ENCODE assay signal across 10 cellular contexts in the genomic region with DNA sequence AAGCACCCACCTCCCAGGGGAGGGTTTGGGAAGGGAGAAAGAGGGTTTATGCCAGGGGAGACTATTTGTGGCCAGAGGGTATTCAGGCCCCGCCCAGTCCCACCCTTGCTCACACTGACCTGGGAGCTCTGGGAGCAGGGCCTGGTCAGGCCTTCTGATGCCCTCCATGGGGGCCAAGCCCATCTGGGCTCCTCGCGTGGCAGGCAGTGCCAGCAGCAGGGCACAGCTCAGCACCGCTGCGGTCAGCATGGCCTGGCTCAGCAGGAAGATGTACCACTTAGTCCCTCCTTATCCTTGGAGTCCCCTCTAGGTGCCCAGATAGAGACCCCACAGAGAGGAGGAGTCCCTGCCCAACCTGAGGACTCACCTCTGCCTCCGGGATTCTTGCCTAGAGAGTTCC. TPM values are rescaled to one million over a fixed set of nuclear protein-coding genes. Genes with fewer than 3 reads are reported as not detected.
DNase-seq lines count a peak whose midpoint lies in the region; ATAC-seq and TF ChIP-seq lines count a peak whose summit lies in the region.
"Had no signal": no experiment of that assay in that cellular context is flagged by ENCODE, and none has a peak within 500 bp of the region (broad histone marks: within the 10 kb centered on the region; RNA-seq: fewer than 3 reads in every experiment).

A gene with protein sequence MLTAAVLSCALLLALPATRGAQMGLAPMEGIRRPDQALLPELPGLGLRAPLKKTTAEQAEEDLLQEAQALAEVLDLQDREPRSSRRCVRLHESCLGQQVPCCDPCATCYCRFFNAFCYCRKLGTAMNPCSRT (minus strand): TSS at position 398 of the 400 bp plus-strand sequence. CDS start 149 bp downstream, at position 249.

- H3K4me1 ChIP-seq in esophagus muscularis mucosa (peaks cover 32 to 52% (median 44%) of the 10 kb centered on the region in 4 donors), gastrocnemius medialis (peaks cover 21 to 32% of the 10 kb centered on the region in 2 donors), thyroid gland (peaks cover 17 to 30% of the 10 kb centered on the region in 2 donors)

- peak within 1 kb of the TSS; percentile 69 for H3K4me2 ChIP-seq in SU-DHL-6 (ENCODE audit: low read depth, low read length, poor library complexity, severe bottlenecking)

- ATAC-seq in gastrocnemius medialis, result no peak
- ATAC-seq: foreskin keratinocyte had no signal

- no peak for TF ChIP-seq EP300 in esophagus muscularis mucosa (IDR thresholded peaks at IDR 0.05)

- DNase-seq in esophagus muscularis mucosa (ENCODE audit: extremely low spot score), result no peak
- no peak for DNase-seq in gastrocnemius medialis
- no peak for DNase-seq in OCI-M2 (lab: John Stamatoyannopoulos, UW; ENCODE audit: unreplicated experiment)
- no peak for DNase-seq in NCI-H1048 (lab: John Stamatoyannopoulos, UW)
- DNase-seq in thyroid gland, result no peak
- DNase-seq: foreskin keratinocyte, NCI-H2029 had no signal

- in situ Hi-C loops in gastrocnemius medialis (cut with MboI; ENCODE audit: low sequenced_read_pairs in 4 of 4), result loop anchor here in 1 of 4 donors (5.0 kb wide), 1 partner anchor 34 kb away; no protein-coding TSS in a partner anchor

- H3K27me3 ChIP-seq in SU-DHL-6 (ENCODE audit: low read length), result no peaks in the 10 kb centered on the region
- H3K27me3 ChIP-seq in esophagus muscularis mucosa, result no peaks in the 10 kb centered on the region
- H3K27me3 ChIP-seq in gastrocnemius medialis, result no peaks in the 10 kb centered on the region
- no peaks in the 10 kb centered on the region for H3K27me3 ChIP-seq in thyroid gland
- H3K27me3 ChIP-seq: foreskin keratinocyte, ovary had no signal

- TF ChIP-seq CTCF in SU-DHL-6 (IDR thresholded peaks at IDR 0.05; ENCODE audit: insufficient read depth, low read length, poor library complexity, severe bottlenecking), result no peak
- no peak for TF ChIP-seq CTCF in esophagus muscularis mucosa (IDR thresholded peaks at IDR 0.05)
- no peak for TF ChIP-seq CTCF in gastrocnemius medialis (IDR thresholded peaks at IDR 0.05 in 4 of 5, conservative IDR thresholded peaks at IDR 0.05 in 1 of 5)
- no peak for TF ChIP-seq CTCF in thyroid gland (IDR thresholded peaks at IDR 0.05)

- peak within 1 kb of the TSS; percentile 81; the same call in 1 of the 2 replicates for H3K4me3 ChIP-seq in GM08714 (ENCODE audit: low read length)
- peak within 1 kb of the TSS; percentile 69 for H3K4me3 ChIP-seq in SU-DHL-6 (ENCODE audit: insufficient read depth, low read length, poor library complexity, severe bottlenecking)
- H3K4me3 ChIP-seq in esophagus muscularis mucosa, result peak within 1 kb of the TSS in 3 of 4 donors; percentile 85 to 97 (median 87)
- no peak within 1 kb of the TSS for H3K4me3 ChIP-seq in gastrocnemius medialis
- H3K4me3 ChIP-seq in thyroid gland (replicated peaks in 1 of 3), result no peak within 1 kb of the TSS

- H4K20me1 ChIP-seq in SU-DHL-6 (ENCODE audit: low read depth, low read length), result no peaks in the 10 kb centered on the region

- peak within 1 kb of the TSS; percentile 81 for H3K27ac ChIP-seq in SU-DHL-6 (ENCODE audit: low read depth, low read length)
- peak within 1 kb of the TSS; percentile 92 to 97 (median 95) for H3K27ac ChIP-seq in esophagus muscularis mucosa (replicated peaks in 1 of 4)
- peak within 1 kb of the TSS in 3 of 4 donors; percentile 86 to 97 (median 95) for H3K27ac ChIP-seq in gastrocnemius medialis
- H3K27ac ChIP-seq in thyroid gland, result peak within 1 kb of the TSS in 1 of 3 donors; percentile 18
- H3K27ac ChIP-seq: foreskin keratinocyte had no signal

- H3K36me3 ChIP-seq in SU-DHL-6 (ENCODE audit: low read length) (no peaks in the 10 kb centered on the region), esophagus muscularis mucosa (peaks cover 0 to 17% (median 16%) of the 10 kb centered on the region in 4 donors), gastrocnemius medialis (no peaks in the 10 kb centered on the region), thyroid gland (no peaks in the 10 kb centered on the region)
- H3K36me3 ChIP-seq: ovary had no signal

- no peaks in the 10 kb centered on the region for H3K9me2 ChIP-seq in SU-DHL-6 (replicated peaks; ENCODE audit: insufficient read depth, low read length)

- H3K79me2 ChIP-seq in SU-DHL-6 (ENCODE audit: insufficient read depth, low read length), result peaks cover 47% of the 10 kb centered on the region

- no peaks in the 10 kb centered on the region for H3K9me3 ChIP-seq in SU-DHL-6 (ENCODE audit: insufficient read depth, low read length)
- no peaks in the 10 kb centered on the region for H3K9me3 ChIP-seq in esophagus muscularis mucosa
- H3K9me3 ChIP-seq in gastrocnemius medialis, result no peaks in the 10 kb centered on the region
- H3K9me3 ChIP-seq in thyroid gland, result no peaks in the 10 kb centered on the region
- H3K9me3 ChIP-seq: ovary had no signal

- intact Hi-C loops in esophagus muscularis mucosa (cut with DNase I), result loop anchor here (5.0 kb wide), 1 partner anchor 34 kb away; no protein-coding TSS in a partner anchor
- intact Hi-C loops in gastrocnemius medialis (cut with DNase I; ENCODE audit: low total_unique reads), result loop anchor here (5.0 kb wide), 1 partner anchor 39 kb away; no protein-coding TSS in a partner anchor
- intact Hi-C loops in thyroid gland (cut with DNase I), result no loop called here

- peak within 1 kb of the TSS; percentile 84 for H3K9ac ChIP-seq in SU-DHL-6 (ENCODE audit: low read length)

- H2AFZ ChIP-seq in SU-DHL-6 (ENCODE audit: low read depth, low read length, severe bottlenecking), result no peak within 1 kb of the TSS

- peaks cover 20% of the 10 kb centered on the region for H3F3A ChIP-seq in SU-DHL-6 (ENCODE audit: insufficient read depth)

- TF ChIP-seq POLR2A in esophagus muscularis mucosa (IDR thresholded peaks at IDR 0.05; ENCODE audit: low read depth) (no peak), gastrocnemius medialis (IDR thresholded peaks at IDR 0.05) (no peak), thyroid gland (IDR thresholded peaks at IDR 0.05) (no peak)

- WGBS in esophagus muscularis mucosa, result 87% methylated on average over 4 of the region's 6 CpGs
- 100% methylated on average over 1 to 3 of the region's 6 CpGs for WGBS in thyroid gland, 2 donors

RNA-seq across cellular contexts. Expression of the gene that starts here (rescaled TPM):
- not detected for total RNA-seq in esophagus muscularis mucosa
- total RNA-seq in gastrocnemius medialis, result not detected
- total RNA-seq in thyroid gland, result not detected
- total RNA-seq: foreskin keratinocyte had no signal

Comparison
In these comparisons a context has a peak if more than half of its experiments do, and no peak if none do; other contexts are left out.
1. H3K4me3 ChIP-seq: peak in GM08714 (single experiment), SU-DHL-6 (single experiment) and esophagus muscularis mucosa (3 of 4); none in gastrocnemius medialis (0 of 4) and thyroid gland (0 of 3).